ENCODE assay signal across 16 cellular contexts in the genomic region with DNA sequence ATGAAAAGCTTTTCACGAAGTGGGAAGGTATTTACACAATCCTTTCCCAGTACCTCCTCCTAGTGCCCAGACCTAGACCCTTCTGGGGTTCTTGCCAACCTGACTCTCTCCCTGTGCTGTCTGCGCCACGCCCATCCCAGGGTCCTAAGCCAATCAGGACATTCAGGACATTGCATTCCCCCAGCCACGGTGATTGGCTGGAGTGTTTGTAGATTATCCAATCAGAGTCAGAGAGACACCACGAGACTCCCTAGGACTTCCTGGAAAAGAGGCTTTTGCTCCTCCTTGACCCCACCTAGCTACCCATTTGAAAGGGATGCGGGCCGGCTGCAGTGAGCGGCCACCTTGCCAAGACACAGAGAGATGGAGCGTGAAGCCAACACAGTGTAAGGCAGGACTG. TPM values are rescaled to one million over a fixed set of nuclear protein-coding genes. Genes with fewer than 3 reads are reported as not detected.
A peak's percentile ranks its signal among the peaks of the same experiment; 100 is the strongest.
DNase-seq lines count a peak whose midpoint lies in the region; ATAC-seq and TF ChIP-seq lines count a peak whose summit lies in the region.
"Had no signal": no experiment of that assay in that cellular context is flagged by ENCODE, and none has a peak within 500 bp of the region (broad histone marks: within the 10 kb centered on the region; RNA-seq: fewer than 3 reads in every experiment).

No MANE protein-coding gene starts in this region.

- H3K27me3 ChIP-seq in BE2C: no peaks in the 10 kb centered on the region
- H3K27me3 ChIP-seq in GM23338 (ENCODE audit: insufficient read depth): no peaks in the 10 kb centered on the region

- H3K27me3 Mint-ChIP-seq in GM23338 (ENCODE audit: insufficient read depth, low read depth, poor library complexity): peaks cover 9% of the 10 kb centered on the region

- no peaks in the 10 kb centered on the region for H3F3A ChIP-seq in GM23338 (replicated peaks; ENCODE audit: low read depth)

- no peak overlapping the region for H3K27ac ChIP-seq in GM23338 (ENCODE audit: low read depth)
- H3K27ac ChIP-seq: psoas muscle, stomach had no signal

- H3K36me3 Mint-ChIP-seq in GM23338 (ENCODE audit: low read depth): no peaks in the 10 kb centered on the region

- H3K4me3 ChIP-seq in BE2C (ENCODE audit: low read depth, low read length): no peak overlapping the region
- H3K4me3 ChIP-seq in GM23338: no peak overlapping the region
- H3K4me3 ChIP-seq: psoas muscle, stomach had no signal

- H3K9me3 ChIP-seq in BE2C: no peaks in the 10 kb centered on the region
- H3K9me3 ChIP-seq: psoas muscle, stomach had no signal

- no peak overlapping the region for H3K27ac Mint-ChIP-seq in GM23338
- H3K27ac Mint-ChIP-seq: T-helper 1 cell treated with Interleukin-12 subunit alpha and Interleukin-12 subunit beta and Interleukin-4 antibody, amounts not matched to agents 30 μg/mL and 1 μg/mL, for 36 hours had no signal

- H3K4me1 Mint-ChIP-seq in GM23338: no peaks in the 10 kb centered on the region

- DNase-seq in BE2C (peak; percentile 50), GM23338 (ENCODE audit: low spot score) (peak; percentile 44), OCI-M1 (lab: John Stamatoyannopoulos, UW) (peak; percentile 15), iPS-NIHi7 (ENCODE audit: extremely low spot score) (peak; percentile 62), HuH-7.5 (ENCODE audit: low spot score) (no peak), NCI-H226 (no peak), COR-L47 (lab: John Stamatoyannopoulos, UW) (no peak)
- DNase-seq: activated naive CD4-positive, alpha-beta T cell treated with Interleukin-2 at 50 U/mL for 16 hours; left ventricle myocardium superior; NCI-H1436; NCI-H510A treated with DMSO at 0.1 percent for 48 hours; stomach had no signal

- no peaks in the 10 kb centered on the region for H3K36me3 ChIP-seq in BE2C
- no peaks in the 10 kb centered on the region for H3K36me3 ChIP-seq in GM23338 (ENCODE audit: insufficient read depth)
- H3K36me3 ChIP-seq: stomach had no signal

- no peak overlapping the region for H3K4me3 Mint-ChIP-seq in GM23338
- H3K4me3 Mint-ChIP-seq: T-helper 1 cell treated with Interleukin-12 subunit alpha and Interleukin-12 subunit beta and Interleukin-4 antibody, amounts not matched to agents 30 μg/mL and 1 μg/mL, for 36 hours had no signal

- H3K4me1 ChIP-seq in BE2C: no peaks in the 10 kb centered on the region
- no peaks in the 10 kb centered on the region for H3K4me1 ChIP-seq in GM23338 (ENCODE audit: insufficient read depth)
- H3K4me1 ChIP-seq: psoas muscle, stomach had no signal

- no peaks in the 10 kb centered on the region for H3K79me2 ChIP-seq in GM23338 (replicated peaks; ENCODE audit: insufficient read depth)

- no peaks in the 10 kb centered on the region for H4K20me1 ChIP-seq in GM23338 (replicated peaks; ENCODE audit: insufficient read depth)

- H3K9me2 ChIP-seq in GM23338 (ENCODE audit: insufficient read depth): 0 out of 2 replicates have a peak, but pooled peaks cover 4% of the 10 kb centered on the region

- no peaks in the 10 kb centered on the region for H3K9me3 Mint-ChIP-seq in GM23338
- H3K9me3 Mint-ChIP-seq: T-helper 1 cell treated with Interleukin-12 subunit alpha and Interleukin-12 subunit beta and Interleukin-4 antibody, amounts not matched to agents 30 μg/mL and 1 μg/mL, for 36 hours had no signal

- H2AFZ ChIP-seq in GM23338: peak overlapping the region; percentile 72; the same call in 1 of the 2 replicates

- ATAC-seq in GM23338 (peak; percentile 74), GM21367 (IDR thresholded peaks at IDR 0.05; ENCODE audit: unreplicated experiment) (no peak)
- ATAC-seq: left ventricle myocardium superior, psoas muscle had no signal

- H3K4me2 ChIP-seq in GM23338: no peak overlapping the region

- no peak for TF ChIP-seq CTCF in BE2C (IDR thresholded peaks at IDR 0.05; ENCODE audit: low read depth, low read length)
- TF ChIP-seq CTCF in GM23338 (conservative IDR thresholded peaks at IDR 0.05; ENCODE audit: low read depth in 2 of 2): no peak

TF ChIP-seq in GM23338, 12 proteins besides CTCF, POLR2A, EP300 and RAD21 (continues in another document):
- TF ChIP-seq POLR2AphosphoS5 (IDR thresholded peaks at IDR 0.05; ENCODE audit: low read depth): no peak
- TF ChIP-seq ZNF462 (CRISPR knock-in tag; IDR thresholded peaks at IDR 0.05): no peak
- TF ChIP-seq STAT1 (IDR thresholded peaks at IDR 0.05; ENCODE audit: unreplicated experiment): no peak
- TF ChIP-seq, protein P1, sequence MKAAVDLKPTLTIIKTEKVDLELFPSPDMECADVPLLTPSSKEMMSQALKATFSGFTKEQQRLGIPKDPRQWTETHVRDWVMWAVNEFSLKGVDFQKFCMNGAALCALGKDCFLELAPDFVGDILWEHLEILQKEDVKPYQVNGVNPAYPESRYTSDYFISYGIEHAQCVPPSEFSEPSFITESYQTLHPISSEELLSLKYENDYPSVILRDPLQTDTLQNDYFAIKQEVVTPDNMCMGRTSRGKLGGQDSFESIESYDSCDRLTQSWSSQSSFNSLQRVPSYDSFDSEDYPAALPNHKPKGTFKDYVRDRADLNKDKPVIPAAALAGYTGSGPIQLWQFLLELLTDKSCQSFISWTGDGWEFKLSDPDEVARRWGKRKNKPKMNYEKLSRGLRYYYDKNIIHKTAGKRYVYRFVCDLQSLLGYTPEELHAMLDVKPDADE (IDR thresholded peaks at IDR 0.05): no peak
- no peak for TF ChIP-seq JUNB (IDR thresholded peaks at IDR 0.05; ENCODE audit: unreplicated experiment)
- TF ChIP-seq ZNF331 (CRISPR knock-in tag; IDR thresholded peaks at IDR 0.05; ENCODE audit: low read depth): no peak
- TF ChIP-seq EZH2phosphoT487 (IDR thresholded peaks at IDR 0.05; ENCODE audit: unreplicated experiment): no peak
- no peak for TF ChIP-seq EZH2 (IDR thresholded peaks at IDR 0.05; ENCODE audit: low read depth, unreplicated experiment)

RNA-seq across cellular contexts. Expression of gene GDF2, which starts 3.5 kb away (rescaled TPM):
- polyA plus RNA-seq in BE2C (2012; ENCODE audit: insufficient read depth, insufficient read length, low read depth): not detected
- total RNA-seq in GM23338 (2014; rRNA removed; shearing (Covaris generic)): not detected in 2 replicates
- polyA plus RNA-seq in GM23338 (2016; fragmentation: Nextera tagmentation; extraction: Ambion mirVana): not detected in 2 replicates
- total RNA-seq: bronchial epithelial cell, left ventricle myocardium superior, psoas muscle, stomach had no signal
- polyA plus RNA-seq: psoas muscle, stomach had no signal

RNA-seq across cellular contexts. Expression of gene GDF10, which starts 18.7 kb away (rescaled TPM):
- not detected for polyA plus RNA-seq in BE2C (2012; ENCODE audit: insufficient read depth, insufficient read length, low read depth)
- total RNA-seq in GM23338 (2014; rRNA removed; shearing (Covaris generic)): 0.21 and 0.43 TPM in 2 replicates
- polyA plus RNA-seq in GM23338 (2016; fragmentation: Nextera tagmentation; extraction: Ambion mirVana): not detected in 2 replicates
- total RNA-seq: bronchial epithelial cell had no signal

RNA-seq across cellular contexts. Expression of gene RBP3, which starts 29.5 kb away (rescaled TPM):
- not detected for polyA plus RNA-seq in BE2C (2012; ENCODE audit: insufficient read depth, insufficient read length, low read depth)
- not detected in 2 replicates for total RNA-seq in GM23338 (2014; rRNA removed; shearing (Covaris generic))
- polyA plus RNA-seq in GM23338 (2016; fragmentation: Nextera tagmentation; extraction: Ambion mirVana): not detected in 2 replicates
- total RNA-seq: bronchial epithelial cell, left ventricle myocardium superior, psoas muscle, stomach had no signal
- polyA plus RNA-seq: psoas muscle, stomach had no signal

Comparison
In these comparisons a context has a peak if more than half of its experiments do, and no peak if none do; other contexts are left out.
1. DNase-seq: peak in BE2C (single experiment), GM23338 (single experiment), OCI-M1 (single experiment) and iPS-NIHi7 (single experiment); none in HuH-7.5 (single experiment), NCI-H226 (single experiment) and COR-L47 (single experiment).